16 cellular contexts compared by ENCODE assay signal in genomic region chr11:34149274-34149673, GRCh38.
"Had no signal": no experiment of that assay in that cellular context is flagged by ENCODE, and none has a peak within 500 bp of the region (broad histone marks: within the 10 kb centered on the region; RNA-seq: fewer than 3 reads in every experiment).

No MANE protein-coding gene starts in this region.

- H3K27me3 ChIP-seq: ascending aorta, heart left ventricle, testis, vagina had no signal

- ATAC-seq: activated naive CD8-positive, alpha-beta T cell treated with anti-CD3 and anti-CD28 coated beads, Interleukin-2, amount 50 U/mL, for 24 hours had no signal

- H3K4me3 ChIP-seq: ascending aorta, heart left ventricle, testis, vagina had no signal

- DNase-seq: activated CD4-positive, alpha-beta memory T cell treated with anti-CD3 and anti-CD28 coated beads, Interleukin-2, amount 10 ng/mL, durations not matched to agents 7 days and 5 days; activated naive CD4-positive, alpha-beta T cell treated with Interleukin-2 at 50 U/mL for 16 hours; activated naive CD8-positive, alpha-beta T cell treated with anti-CD3 and anti-CD28 coated beads, Interleukin-2, amount 50 U/mL, for 24 hours; activated T-cell treated with anti-CD3 and anti-CD28 coated beads, Interleukin-2, amount 50 U/mL, for 72 hours; effector CD4-positive, alpha-beta T cell; foreskin melanocyte; heart left ventricle; midbrain; stimulated activated CD4-positive, alpha-beta T cell treated with anti-CD3 and anti-CD28 coated beads, Interleukin-4, amount 100 ng/mL, for 24 hours; stimulated activated naive CD8-positive, alpha-beta T cell treated with anti-CD3 and anti-CD28 coated beads, Interleukin-15, amount 100 ng/mL, for 72 hours; T-helper 9 cell; testis had no signal

- H3K4me1 ChIP-seq: testis had no signal

- FAIRE-seq: bronchial epithelial cell, colon had no signal

- H3K9me3 ChIP-seq: ascending aorta, heart left ventricle, testis, vagina had no signal

- H3K27ac ChIP-seq: ascending aorta, heart left ventricle, testis, vagina had no signal
